13 cellular contexts compared by ENCODE assay signal in the genomic region with DNA sequence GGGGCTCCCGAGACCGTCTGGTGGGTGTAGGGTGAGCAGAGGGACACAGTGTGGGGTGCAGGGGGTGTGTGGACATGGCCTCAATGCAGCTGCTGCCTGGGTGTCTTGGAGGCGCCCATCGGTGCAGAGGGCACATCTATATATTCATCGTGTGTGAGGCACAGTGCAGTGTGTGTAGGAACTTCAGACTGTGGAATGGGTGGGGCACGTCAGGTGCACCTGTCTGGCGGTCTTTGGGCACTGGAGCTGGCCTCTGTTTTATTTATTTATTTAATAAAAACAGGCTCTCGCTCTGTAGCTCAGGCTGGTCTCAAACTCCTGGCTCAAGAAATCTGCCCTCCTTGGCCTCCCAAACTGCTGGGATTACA. TPM values are rescaled to one million over a fixed set of nuclear protein-coding genes. Genes with fewer than 3 reads are reported as not detected.
DNase-seq lines count a peak whose midpoint lies in the region; ATAC-seq and TF ChIP-seq lines count a peak whose summit lies in the region.
"Had no signal": no experiment of that assay in that cellular context is flagged by ENCODE, and none has a peak within 500 bp of the region (broad histone marks: within the 10 kb centered on the region; RNA-seq: fewer than 3 reads in every experiment).

No MANE protein-coding gene starts in this region.

- DNase-seq in cardiac muscle cell (ENCODE audit: low read depth in 1 of 2, low spot score in 1 of 2) = no peak
- no peak for DNase-seq in heart left ventricle
- no peak for DNase-seq in activated CD8-positive, alpha-beta T cell treated with anti-CD3 and anti-CD28 coated beads, Interleukin-2, amount 10 ng/mL, durations not matched to agents 7 days and 5 days
- DNase-seq in left colon = peak; percentile 53 to 63
- DNase-seq in stomach = no peak
- no peak for DNase-seq in middle frontal gyrus (ENCODE audit: extremely low spot score, low spot score)
- DNase-seq: DMS 273 treated with DMSO at 0.1 percent for 48 hours; effector CD8-positive, alpha-beta T cell; NCI-H1092 had no signal

- no peaks in the 10 kb centered on the region for H3K27me3 Mint-ChIP-seq in activated CD8-positive, alpha-beta T cell treated with anti-CD3 and anti-CD28 coated beads, Interleukin-2, amount 10 ng/mL, durations not matched to agents 7 days and 5 days (ENCODE audit: low read depth)

- H3K36me3 ChIP-seq in cardiac muscle cell (peaks cover 7% of the 10 kb centered on the region), heart left ventricle (peaks cover 0 to 79% (median 45%) of the 10 kb centered on the region in 9 donors), stomach (peaks cover 26 to 86% (median 73%) of the 10 kb centered on the region in 4 donors)

- H3K27me3 ChIP-seq in cardiac muscle cell (no peaks in the 10 kb centered on the region), heart left ventricle (no peaks in the 10 kb centered on the region), stomach (no peaks in the 10 kb centered on the region)

- POLR2A ChIA-PET in activated CD8-positive, alpha-beta T cell treated with anti-CD3 and anti-CD28 coated beads, Interleukin-2, amount 10 ng/mL, durations not matched to agents 7 days and 5 days (lab: Charles Lee) = interaction anchor here (0.8 to 3.3 kb wide), 4 partner anchors 12 to 32 kb away, joined by 3 to 25 read pairs (median 8); partner anchors contain the start of genes LASP1 and RPL23

- H3K27ac ChIP-seq in cardiac muscle cell (peak overlapping the region; percentile 60), heart left ventricle (peak overlapping the region in 1 of 12 donors; percentile 13), stomach (peak overlapping the region in 3 of 5 donors; percentile 22 to 61 (median 40))

- TF ChIP-seq CTCF in cardiac muscle cell (IDR thresholded peaks at IDR 0.05; ENCODE audit: low read depth, low read length) (no peak), heart left ventricle (IDR thresholded peaks at IDR 0.05) (no peak), stomach (IDR thresholded peaks at IDR 0.05) (no peak)

- peaks cover 89% of the 10 kb centered on the region for H3K36me3 Mint-ChIP-seq in activated CD8-positive, alpha-beta T cell treated with anti-CD3 and anti-CD28 coated beads, Interleukin-2, amount 10 ng/mL, durations not matched to agents 7 days and 5 days (ENCODE audit: low read depth)

- H3K4me1 Mint-ChIP-seq in activated CD8-positive, alpha-beta T cell treated with anti-CD3 and anti-CD28 coated beads, Interleukin-2, amount 10 ng/mL, durations not matched to agents 7 days and 5 days (ENCODE audit: low read depth) = peaks cover 94% of the 10 kb centered on the region

- no peaks in the 10 kb centered on the region for H3K9me3 Mint-ChIP-seq in activated CD8-positive, alpha-beta T cell treated with anti-CD3 and anti-CD28 coated beads, Interleukin-2, amount 10 ng/mL, durations not matched to agents 7 days and 5 days (ENCODE audit: insufficient read depth)

- H3K4me3 Mint-ChIP-seq in activated CD8-positive, alpha-beta T cell treated with anti-CD3 and anti-CD28 coated beads, Interleukin-2, amount 10 ng/mL, durations not matched to agents 7 days and 5 days = peak overlapping the region; percentile 28

- peaks cover 31% of the 10 kb centered on the region for H3K4me1 ChIP-seq in cardiac muscle cell (ENCODE audit: low read depth)
- H3K4me1 ChIP-seq in heart left ventricle = peaks cover 9 to 86% (median 60%) of the 10 kb centered on the region in 12 donors
- H3K4me1 ChIP-seq in stomach = peaks cover 66 to 100% (median 92%) of the 10 kb centered on the region in 4 donors

- no peak overlapping the region for H3K4me3 ChIP-seq in cardiac muscle cell
- no peak overlapping the region for H3K4me3 ChIP-seq in heart left ventricle
- H3K4me3 ChIP-seq in stomach = peak overlapping the region in 1 of 4 donors; percentile 11
- H3K4me3 ChIP-seq: lung had no signal

- H3K9me3 ChIP-seq in cardiac muscle cell (ENCODE audit: low read depth) (no peaks in the 10 kb centered on the region), heart left ventricle (no peaks in the 10 kb centered on the region), stomach (no peaks in the 10 kb centered on the region)
- H3K9me3 ChIP-seq: SK-N-SH had no signal

- CTCF ChIA-PET in activated CD8-positive, alpha-beta T cell treated with anti-CD3 and anti-CD28 coated beads, Interleukin-2, amount 10 ng/mL, durations not matched to agents 7 days and 5 days (lab: Charles Lee) = interaction anchor here (0.8 to 4.9 kb wide), 4 partner anchors 11 to 19 kb away, joined by 3 to 21 read pairs (median 6); partner anchors contain the start of gene LASP1

- peak overlapping the region; percentile 76 for H3K27ac Mint-ChIP-seq in activated CD8-positive, alpha-beta T cell treated with anti-CD3 and anti-CD28 coated beads, Interleukin-2, amount 10 ng/mL, durations not matched to agents 7 days and 5 days

- 73 to 87% (median 73%) methylated on average over 8 of the region's 8 CpGs for WGBS in heart left ventricle, 4 donors
- 37 to 61% (median 44%) methylated on average over 4 to 8 of the region's 8 CpGs for WGBS in stomach, 5 donors

- TF ChIP-seq POLR2A in heart left ventricle (IDR thresholded peaks at IDR 0.05) (no peak), stomach (IDR thresholded peaks at IDR 0.05) (no peak)

- TF ChIP-seq EP300 in stomach (IDR thresholded peaks at IDR 0.05) = no peak

- intact Hi-C loops in heart left ventricle (cut with DNase I) = no loop called here
- intact Hi-C loops in left colon (cut with DNase I, micrococcal nuclease) = no loop called here
- intact Hi-C loops in stomach (cut with DNase I; ENCODE audit: low total_unique reads) = no loop called here

- ATAC-seq in heart left ventricle (no peak), left colon (peak; percentile 82), GM19395 (IDR thresholded peaks at IDR 0.05; ENCODE audit: unreplicated experiment) (no peak), GM21381 (IDR thresholded peaks at IDR 0.05; ENCODE audit: unreplicated experiment) (no peak)
- no peak for ATAC-seq in activated CD8-positive, alpha-beta T cell treated with anti-CD3 and anti-CD28 coated beads, Interleukin-2, amount 10 ng/mL, durations not matched to agents 7 days and 5 days

RNA-seq across cellular contexts. Expression of gene LASP1, which starts 16.8 kb away (rescaled TPM):
- 46.0 and 51.2 TPM in 2 replicates for total RNA-seq in cardiac muscle cell
- 28.1 and 38.0 TPM in 2 replicates for polyA plus RNA-seq in cardiac muscle cell
- total RNA-seq in heart left ventricle = 10 to 100 TPM; 23.2 to 88.2 (median 26.7) TPM
- polyA plus RNA-seq in heart left ventricle = 10 to 100 TPM; 18.2 to 29.2 TPM
- 100 to 1,000 TPM; 268 to 276 TPM for total RNA-seq in activated CD8-positive, alpha-beta T cell treated with anti-CD3 and anti-CD28 coated beads, Interleukin-2, amount 10 ng/mL, durations not matched to agents 7 days and 5 days
- 100 to 1,000 TPM; 245 to 318 TPM for total RNA-seq in left colon
- total RNA-seq in stomach = 100 to 1,000 TPM in 3 of 5 donors, 10 to 100 TPM in 2; 93.0 to 183 (median 107) TPM
- polyA plus RNA-seq in stomach = 100 to 1,000 TPM in 1 of 3 donors, 10 to 100 TPM in 2; 33.7 to 119 (median 94.3) TPM

RNA-seq across cellular contexts. Expression of gene RPL23, which starts 33.1 kb away (rescaled TPM):
- 2,451 and 2,692 TPM in 2 replicates for total RNA-seq in cardiac muscle cell
- 567 and 626 TPM in 2 replicates for polyA plus RNA-seq in cardiac muscle cell
- total RNA-seq in heart left ventricle = 1,000 to 10,000 TPM in 1 of 9 donors, 100 to 1,000 TPM in 8; 698 to 1,018 (median 826) TPM
- 1,000 to 10,000 TPM; 1,964 to 2,300 TPM for polyA plus RNA-seq in heart left ventricle
- total RNA-seq in activated CD8-positive, alpha-beta T cell treated with anti-CD3 and anti-CD28 coated beads, Interleukin-2, amount 10 ng/mL, durations not matched to agents 7 days and 5 days = 1,000 to 10,000 TPM; 1,130 to 1,164 TPM
- total RNA-seq in left colon = 100 to 1,000 TPM; 836 to 861 TPM
- total RNA-seq in stomach = 1,000 to 10,000 TPM in 1 of 5 donors, 100 to 1,000 TPM in 3, 10 to 100 TPM in 1; 89.8 to 1,949 (median 982) TPM
- 1,000 to 10,000 TPM; 3,318 to 3,359 (median 3,354) TPM for polyA plus RNA-seq in stomach

Comparison
In these comparisons a context has a peak if more than half of its experiments do, and no peak if none do; other contexts are left out.
1. DNase-seq: peak in left colon (2 of 2); none in cardiac muscle cell (0 of 2), heart left ventricle (0 of 5), activated CD8-positive, alpha-beta T cell treated with anti-CD3 and anti-CD28 coated beads, Interleukin-2, amount 10 ng/mL, durations not matched to agents 7 days and 5 days (single experiment), stomach (single experiment) and middle frontal gyrus (single experiment).